1 cellular context compared by ENCODE assay signal in the genomic region with DNA sequence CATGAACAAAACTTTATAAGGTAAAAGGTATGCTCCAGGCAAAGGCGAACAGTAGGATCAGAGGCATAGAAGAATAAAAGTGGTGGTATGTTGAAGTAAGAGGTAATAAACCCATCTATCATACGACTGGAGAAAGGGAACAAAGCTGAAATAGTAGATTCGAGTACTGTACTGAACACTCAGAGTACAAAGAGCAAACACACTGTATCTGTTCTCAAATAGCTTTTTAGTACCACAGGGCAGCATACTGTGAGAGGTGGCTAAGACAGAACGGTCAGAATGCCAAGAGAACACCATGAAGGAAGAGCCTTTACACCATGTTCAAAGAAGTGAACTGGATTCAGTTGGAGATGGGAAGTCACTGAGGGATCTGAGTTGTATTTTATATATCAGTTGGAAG.
TF ChIP-seq lines count a peak whose summit lies in the region.

No MANE protein-coding gene starts in this region.

TF ChIP-seq in K562, 482 proteins besides CTCF, POLR2A, EP300 and RAD21:
- TF ChIP-seq, protein P1, sequence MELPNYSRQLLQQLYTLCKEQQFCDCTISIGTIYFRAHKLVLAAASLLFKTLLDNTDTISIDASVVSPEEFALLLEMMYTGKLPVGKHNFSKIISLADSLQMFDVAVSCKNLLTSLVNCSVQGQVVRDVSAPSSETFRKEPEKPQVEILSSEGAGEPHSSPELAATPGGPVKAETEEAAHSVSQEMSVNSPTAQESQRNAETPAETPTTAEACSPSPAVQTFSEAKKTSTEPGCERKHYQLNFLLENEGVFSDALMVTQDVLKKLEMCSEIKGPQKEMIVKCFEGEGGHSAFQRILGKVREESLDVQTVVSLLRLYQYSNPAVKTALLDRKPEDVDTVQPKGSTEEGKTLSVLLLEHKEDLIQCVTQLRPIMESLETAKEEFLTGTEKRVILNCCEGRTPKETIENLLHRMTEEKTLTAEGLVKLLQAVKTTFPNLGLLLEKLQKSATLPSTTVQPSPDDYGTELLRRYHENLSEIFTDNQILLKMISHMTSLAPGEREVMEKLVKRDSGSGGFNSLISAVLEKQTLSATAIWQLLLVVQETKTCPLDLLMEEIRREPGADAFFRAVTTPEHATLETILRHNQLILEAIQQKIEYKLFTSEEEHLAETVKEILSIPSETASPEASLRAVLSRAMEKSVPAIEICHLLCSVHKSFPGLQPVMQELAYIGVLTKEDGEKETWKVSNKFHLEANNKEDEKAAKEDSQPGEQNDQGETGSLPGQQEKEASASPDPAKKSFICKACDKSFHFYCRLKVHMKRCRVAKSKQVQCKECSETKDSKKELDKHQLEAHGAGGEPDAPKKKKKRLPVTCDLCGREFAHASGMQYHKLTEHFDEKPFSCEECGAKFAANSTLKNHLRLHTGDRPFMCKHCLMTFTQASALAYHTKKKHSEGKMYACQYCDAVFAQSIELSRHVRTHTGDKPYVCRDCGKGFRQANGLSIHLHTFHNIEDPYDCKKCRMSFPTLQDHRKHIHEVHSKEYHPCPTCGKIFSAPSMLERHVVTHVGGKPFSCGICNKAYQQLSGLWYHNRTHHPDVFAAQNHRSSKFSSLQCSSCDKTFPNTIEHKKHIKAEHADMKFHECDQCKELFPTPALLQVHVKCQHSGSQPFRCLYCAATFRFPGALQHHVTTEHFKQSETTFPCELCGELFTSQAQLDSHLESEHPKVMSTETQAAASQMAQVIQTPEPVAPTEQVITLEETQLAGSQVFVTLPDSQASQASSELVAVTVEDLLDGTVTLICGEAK (IDR thresholded peaks at IDR 0.05), result peak; percentile 60; the same call in 1 of the 2 replicates
- TF ChIP-seq, protein P1 (CRISPR knock-in tag; IDR thresholded peaks at IDR 0.05), result no peak
- no peak for TF ChIP-seq CCNT2 (IDR thresholded peaks at IDR 0.05; ENCODE audit: borderline replicate concordance, extremely low read depth, insufficient read length, low read depth, low read length)
